Comparison of ENCODE assay signal across 21 cellular contexts in the genomic region with DNA sequence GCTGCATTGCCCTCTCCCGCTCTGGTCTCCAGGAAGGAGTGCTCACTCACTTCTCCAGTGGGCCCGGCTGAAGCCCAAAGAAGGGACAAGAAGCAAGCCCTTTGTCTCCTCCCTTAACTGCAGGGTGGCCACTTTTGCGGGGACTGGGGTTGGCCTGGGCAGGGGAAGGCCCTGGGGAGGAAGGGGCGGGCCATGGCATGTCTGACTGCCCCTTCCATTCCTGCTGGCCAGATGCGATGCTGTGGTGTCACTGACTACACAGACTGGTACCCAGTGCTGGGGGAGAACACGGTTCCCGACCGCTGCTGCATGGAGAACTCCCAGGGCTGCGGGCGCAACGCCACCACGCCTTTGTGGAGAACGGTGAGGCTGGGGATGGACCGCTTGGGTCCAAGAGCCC.
A peak's percentile ranks its signal among the peaks of the same experiment; 100 is the strongest.
DNase-seq lines count a peak whose midpoint lies in the region; ATAC-seq and TF ChIP-seq lines count a peak whose summit lies in the region.
"Had no signal": no experiment of that assay in that cellular context is flagged by ENCODE, and none has a peak within 500 bp of the region (broad histone marks: within the 10 kb centered on the region; RNA-seq: fewer than 3 reads in every experiment).

No MANE protein-coding gene starts in this region.

- ATAC-seq in SK-N-SH treated with all-trans-retinoic acid at 6 μM for 48 hours = no peak
- peak; percentile 7 for ATAC-seq in stimulated activated naive CD8-positive, alpha-beta T cell treated with anti-CD3 and anti-CD28 coated beads, Interleukin-15, amount 100 ng/mL, for 72 hours
- ATAC-seq in stimulated activated naive CD8-positive, alpha-beta T cell treated with anti-CD3 and anti-CD28 coated beads, Interleukin-15, Interleukin-2, amounts not matched to agents 100 U/mL and 50 U/mL, for 24 hours = no peak
- ATAC-seq in GM21786 (IDR thresholded peaks at IDR 0.05; ENCODE audit: unreplicated experiment) = no peak
- ATAC-seq: GM23338, HCT116 had no signal

- H3K18ac ChIP-seq in neuronal stem cell (ENCODE audit: low read length) = peak overlapping the region; percentile 78

- no peaks in the 10 kb centered on the region for H4K20me1 ChIP-seq in SK-N-SH (ENCODE audit: insufficient read depth)

- peaks cover 0 to 22% of the 10 kb centered on the region in 2 experiments; a peak in 1 of 4 replicates for H3K4me1 ChIP-seq in SK-N-SH (ENCODE audit: control insufficient read depth in 1 of 2, insufficient read depth in 2 of 2, low read depth in 1 of 2, low read length in 1 of 2)
- peaks cover 0 to 4% of the 10 kb centered on the region in 2 donors for H3K4me1 ChIP-seq in neuronal stem cell (ENCODE audit: control insufficient read depth in 2 of 2, insufficient read depth in 1 of 2, low read depth in 1 of 2, low read length in 2 of 2)

- peak overlapping the region; percentile 29 for H2BK5ac ChIP-seq in neuronal stem cell (ENCODE audit: low read length)

- no peak overlapping the region for H4K91ac ChIP-seq in neuronal stem cell (ENCODE audit: low read depth, low read length, poor library complexity)

- peaks cover 0 to 2% of the 10 kb centered on the region in 2 experiments for H3K36me3 ChIP-seq in SK-N-SH (replicated peaks in 1 of 2; ENCODE audit: control insufficient read depth in 1 of 2, insufficient read depth in 2 of 2, low read length in 1 of 2)
- H3K36me3 ChIP-seq in neuronal stem cell (replicated peaks in 1 of 2; ENCODE audit: control insufficient read depth in 2 of 2, insufficient read depth in 2 of 2, low read length in 2 of 2) = no peaks in the 10 kb centered on the region

- no peak overlapping the region for H3K4me3 ChIP-seq in SK-N-SH (ENCODE audit: low read depth in 2 of 2, low read length in 1 of 2)
- no peak overlapping the region for H3K4me3 ChIP-seq in neuronal stem cell (ENCODE audit: low read length in 2 of 2)
- H3K4me3 ChIP-seq: GM12878, GM23338 had no signal

- CTCF ChIA-PET in SK-N-SH (lab: Yijun Ruan, JAX) = interaction anchor here (1.1 to 13.4 kb wide), 3 partner anchors 14 to 147 kb away, joined by 3 to 368 read pairs (median 188); no protein-coding TSS in a partner anchor

- H3K4me1 Mint-ChIP-seq in stimulated activated naive CD8-positive, alpha-beta T cell treated with anti-CD3 and anti-CD28 coated beads, Interleukin-15, amount 100 ng/mL, for 72 hours = peaks cover 13% of the 10 kb centered on the region
- H3K4me1 Mint-ChIP-seq: CD14-positive monocyte; CD8-positive, alpha-beta memory T cell had no signal

- H3K27ac ChIP-seq in SK-N-SH (ENCODE audit: low read depth in 2 of 2, low read length in 1 of 2) = peak overlapping the region in 1 of 2 experiments; percentile 48; a peak in 2 of 4 replicates
- no peak overlapping the region for H3K27ac ChIP-seq in neuronal stem cell (replicated peaks; ENCODE audit: low read length)
- H3K27ac ChIP-seq: 22Rv1 had no signal

- TF ChIP-seq RAD21 in SK-N-SH (IDR thresholded peaks at IDR 0.05; ENCODE audit: low read length) = no peak

- no peaks in the 10 kb centered on the region for H3K9me3 Mint-ChIP-seq in stimulated activated naive CD8-positive, alpha-beta T cell treated with anti-CD3 and anti-CD28 coated beads, Interleukin-15, amount 100 ng/mL, for 72 hours
- H3K9me3 Mint-ChIP-seq: CD4-positive, alpha-beta T cell; CD8-positive, alpha-beta memory T cell; GM23338; H9 had no signal

- no peak overlapping the region for H3K4me3 Mint-ChIP-seq in stimulated activated naive CD8-positive, alpha-beta T cell treated with anti-CD3 and anti-CD28 coated beads, Interleukin-15, amount 100 ng/mL, for 72 hours
- H3K4me3 Mint-ChIP-seq: CD14-positive monocyte; CD4-positive, alpha-beta T cell; CD8-positive, alpha-beta memory T cell; GM23338; H9 had no signal

- H3K9me2 ChIP-seq in SK-N-SH = no peaks in the 10 kb centered on the region

- H3K27me3 ChIP-seq in SK-N-SH (ENCODE audit: insufficient read depth) (no peaks in the 10 kb centered on the region), neuronal stem cell (ENCODE audit: control insufficient read depth in 3 of 3, insufficient read depth in 3 of 3, low read depth in 1 of 3, low read length in 3 of 3) (no peaks in the 10 kb centered on the region)

- peak; percentile 66 for DNase-seq in SK-N-SH
- no peak for DNase-seq in stimulated activated naive CD8-positive, alpha-beta T cell treated with anti-CD3 and anti-CD28 coated beads, Interleukin-15, amount 100 ng/mL, for 72 hours
- no peak for DNase-seq in stimulated activated naive CD8-positive, alpha-beta T cell treated with anti-CD3 and anti-CD28 coated beads, Interleukin-15, Interleukin-2, amounts not matched to agents 100 U/mL and 50 U/mL, for 24 hours
- no peak for DNase-seq in neuronal stem cell (ENCODE audit: low spot score)
- DNase-seq in AG20443 (ENCODE audit: low spot score) = no peak
- no peak for DNase-seq in NCI-H146 treated with DMSO at 0.1 percent for 48 hours (lab: John Stamatoyannopoulos, UW; ENCODE audit: unreplicated experiment)
- DNase-seq: ACHN; CD4-positive, alpha-beta T cell; CD8-positive, alpha-beta memory T cell; DMS 273 treated with DMSO at 0.1 percent for 48 hours; DMS79; EL; GDM1; H9 had no signal

- peak overlapping the region; percentile 60 for H3K14ac ChIP-seq in neuronal stem cell (ENCODE audit: low read length)

- no peak overlapping the region for H2BK120ac ChIP-seq in neuronal stem cell (ENCODE audit: low read depth, low read length)

- peaks cover 9% of the 10 kb centered on the region for H3K27me3 Mint-ChIP-seq in stimulated activated naive CD8-positive, alpha-beta T cell treated with anti-CD3 and anti-CD28 coated beads, Interleukin-15, amount 100 ng/mL, for 72 hours

- H2AK5ac ChIP-seq in neuronal stem cell (ENCODE audit: low read depth, low read length) = peak overlapping the region; percentile 95

- H3K23ac ChIP-seq in neuronal stem cell (ENCODE audit: low read depth, low read length, poor library complexity) = peak overlapping the region; percentile 95

- WGBS in SK-N-SH (ENCODE audit: low lambda C conversion rate) = 96% methylated on average over 8 of the region's 14 CpGs
- no CpG with 5 or more reads among the region's 14 CpGs for WGBS in neuronal stem cell (ENCODE audit: extremely low coverage in 2 of 2, insufficient read length in 2 of 2, insufficient replicate concordance in 1 of 2), 2 donors

- H3K27ac Mint-ChIP-seq in stimulated activated naive CD8-positive, alpha-beta T cell treated with anti-CD3 and anti-CD28 coated beads, Interleukin-15, amount 100 ng/mL, for 72 hours = no peak overlapping the region
- H3K27ac Mint-ChIP-seq: CD4-positive, alpha-beta T cell; CD8-positive, alpha-beta memory T cell; GM23338 had no signal

- no peak for TF ChIP-seq EP300 in SK-N-SH (IDR thresholded peaks at IDR 0.05; ENCODE audit: borderline replicate concordance in 1 of 2, low read depth in 1 of 2, low read length in 1 of 2)

- no peaks in the 10 kb centered on the region for H3K79me2 ChIP-seq in SK-N-SH (ENCODE audit: insufficient read depth)

- H3K9me3 ChIP-seq in SK-N-SH (no peaks in the 10 kb centered on the region), neuronal stem cell (replicated peaks in 1 of 2; ENCODE audit: control insufficient read depth in 2 of 2, insufficient read depth in 1 of 2, low read depth in 1 of 2, low read length in 2 of 2) (no peaks in the 10 kb centered on the region)

- H2AFZ ChIP-seq in SK-N-SH (ENCODE audit: low read depth) (no peak overlapping the region), neuronal stem cell (ENCODE audit: low read length) (no peak overlapping the region)
- H2AFZ ChIP-seq: GM23338 had no signal

- no peaks in the 10 kb centered on the region for H3F3A ChIP-seq in SK-N-SH (replicated peaks; ENCODE audit: insufficient read depth)

- H3K9ac ChIP-seq in SK-N-SH = no peak overlapping the region
- H3K9ac ChIP-seq in neuronal stem cell (ENCODE audit: low read depth, low read length, poor library complexity) = no peak overlapping the region

- H3K4me2 ChIP-seq in SK-N-SH (no peak overlapping the region), neuronal stem cell (ENCODE audit: insufficient read depth, low read length, poor library complexity, severe bottlenecking) (no peak overlapping the region)
- H3K4me2 ChIP-seq: GM23338 had no signal

- POLR2A ChIA-PET in SK-N-SH (lab: Yijun Ruan, JAX) = no interaction called here

- peak overlapping the region; percentile 54 for H4K8ac ChIP-seq in neuronal stem cell (ENCODE audit: low read depth, low read length)

- peaks cover 2% of the 10 kb centered on the region for H3K79me1 ChIP-seq in neuronal stem cell (ENCODE audit: low read depth, low read length)

- H2BK15ac ChIP-seq in neuronal stem cell (ENCODE audit: low read length) = peak overlapping the region; percentile 23

- H3K4ac ChIP-seq in neuronal stem cell (ENCODE audit: low read length) = peak overlapping the region; percentile 23

- no peak overlapping the region for H2BK12ac ChIP-seq in neuronal stem cell (ENCODE audit: low read length)

- TF ChIP-seq CTCF in SK-N-SH (IDR thresholded peaks at IDR 0.05) = no peak

TF ChIP-seq in SK-N-SH, 30 proteins besides CTCF, POLR2A, EP300 and RAD21:
- no peak for TF ChIP-seq TCF12 (IDR thresholded peaks at IDR 0.05)
- no peak for TF ChIP-seq RFX5 (IDR thresholded peaks at IDR 0.05; ENCODE audit: low read length)

TF ChIP-seq in SK-N-SH treated with all-trans-retinoic acid at 6 μM for 48 hours, 23 proteins besides CTCF, POLR2A, EP300 and RAD21 (continues in another document):
- TF ChIP-seq GLIS3 (CRISPR knock-in tag; IDR thresholded peaks at IDR 0.05) = no peak
- no peak for TF ChIP-seq TOX (CRISPR knock-in tag; IDR thresholded peaks at IDR 0.05; ENCODE audit: borderline replicate concordance)
- no peak for TF ChIP-seq RARB (CRISPR knock-in tag; IDR thresholded peaks at IDR 0.05)
- TF ChIP-seq, protein P1, sequence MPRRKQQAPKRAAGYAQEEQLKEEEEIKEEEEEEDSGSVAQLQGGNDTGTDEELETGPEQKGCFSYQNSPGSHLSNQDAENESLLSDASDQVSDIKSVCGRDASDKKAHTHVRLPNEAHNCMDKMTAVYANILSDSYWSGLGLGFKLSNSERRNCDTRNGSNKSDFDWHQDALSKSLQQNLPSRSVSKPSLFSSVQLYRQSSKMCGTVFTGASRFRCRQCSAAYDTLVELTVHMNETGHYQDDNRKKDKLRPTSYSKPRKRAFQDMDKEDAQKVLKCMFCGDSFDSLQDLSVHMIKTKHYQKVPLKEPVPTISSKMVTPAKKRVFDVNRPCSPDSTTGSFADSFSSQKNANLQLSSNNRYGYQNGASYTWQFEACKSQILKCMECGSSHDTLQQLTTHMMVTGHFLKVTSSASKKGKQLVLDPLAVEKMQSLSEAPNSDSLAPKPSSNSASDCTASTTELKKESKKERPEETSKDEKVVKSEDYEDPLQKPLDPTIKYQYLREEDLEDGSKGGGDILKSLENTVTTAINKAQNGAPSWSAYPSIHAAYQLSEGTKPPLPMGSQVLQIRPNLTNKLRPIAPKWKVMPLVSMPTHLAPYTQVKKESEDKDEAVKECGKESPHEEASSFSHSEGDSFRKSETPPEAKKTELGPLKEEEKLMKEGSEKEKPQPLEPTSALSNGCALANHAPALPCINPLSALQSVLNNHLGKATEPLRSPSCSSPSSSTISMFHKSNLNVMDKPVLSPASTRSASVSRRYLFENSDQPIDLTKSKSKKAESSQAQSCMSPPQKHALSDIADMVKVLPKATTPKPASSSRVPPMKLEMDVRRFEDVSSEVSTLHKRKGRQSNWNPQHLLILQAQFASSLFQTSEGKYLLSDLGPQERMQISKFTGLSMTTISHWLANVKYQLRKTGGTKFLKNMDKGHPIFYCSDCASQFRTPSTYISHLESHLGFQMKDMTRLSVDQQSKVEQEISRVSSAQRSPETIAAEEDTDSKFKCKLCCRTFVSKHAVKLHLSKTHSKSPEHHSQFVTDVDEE (CRISPR knock-in tag; IDR thresholded peaks at IDR 0.05) = no peak
